Comparison of ENCODE assay signal across 9 cellular contexts in the genomic region with DNA sequence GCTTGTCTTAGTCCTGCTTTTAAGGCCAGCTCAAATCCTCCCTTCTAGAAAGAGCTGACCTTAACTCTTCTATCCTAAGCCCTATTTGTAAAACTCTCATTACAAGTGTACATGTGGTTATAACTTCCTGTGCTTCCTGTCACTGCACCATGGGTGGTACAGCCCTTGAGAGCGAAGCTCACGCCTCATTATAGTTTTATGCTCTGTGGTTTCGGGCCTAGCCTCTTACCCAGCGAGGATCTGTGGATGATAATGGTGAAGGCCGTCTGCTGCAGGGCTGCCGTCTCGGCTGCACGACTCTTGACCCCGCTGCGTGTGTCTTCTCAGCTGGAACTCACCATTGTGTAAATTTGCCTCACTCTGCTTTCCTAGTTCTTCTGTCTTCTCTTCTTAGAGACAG.
A peak's percentile ranks its signal among the peaks of the same experiment; 100 is the strongest.
DNase-seq lines count a peak whose midpoint lies in the region; ATAC-seq and TF ChIP-seq lines count a peak whose summit lies in the region.
"Had no signal": no experiment of that assay in that cellular context is flagged by ENCODE, and none has a peak within 500 bp of the region (broad histone marks: within the 10 kb centered on the region; RNA-seq: fewer than 3 reads in every experiment).

No MANE protein-coding gene starts in this region.

- H3K27ac ChIP-seq in SK-N-MC (peak overlapping the region; percentile 85), epithelial cell of prostate (peak overlapping the region; percentile 63), WERI-Rb-1 (no peak overlapping the region; the same call in 1 of the 2 replicates), substantia nigra (ENCODE audit: low read depth, low read length, poor library complexity, severe bottlenecking) (no peak overlapping the region)
- H3K27ac ChIP-seq: parathyroid adenoma had no signal

- H3K36me3 ChIP-seq in SK-N-MC (ENCODE audit: insufficient read depth, low read length) (peaks cover 68% of the 10 kb centered on the region), WERI-Rb-1 (peaks cover 64% of the 10 kb centered on the region)

- no peak for TF ChIP-seq CTCF in WERI-Rb-1 (IDR thresholded peaks at IDR 0.05; ENCODE audit: low read depth, low read length)

- H3K4me3 ChIP-seq in SK-N-MC, result peak overlapping the region; percentile 62
- no peak overlapping the region for H3K4me3 ChIP-seq in WERI-Rb-1 (ENCODE audit: low read depth, low read length)

- no peaks in the 10 kb centered on the region for H3K27me3 ChIP-seq in WERI-Rb-1 (ENCODE audit: insufficient read depth, low read depth, severe bottlenecking)

- H3K9ac ChIP-seq in SK-N-MC (ENCODE audit: insufficient read length), result no peak overlapping the region
- H3K9ac ChIP-seq: parathyroid adenoma had no signal

- ATAC-seq in HG03097 (IDR thresholded peaks at IDR 0.05; ENCODE audit: low FRiP score, unreplicated experiment) (peak; percentile 93), esophagus mucosa (no peak)

- peak; percentile 67 for DNase-seq in NK-92 treated with Interleukin-12 subunit alpha and Interleukin-12 subunit beta, amount 100 ng/mL, for 24 hours (lab: John Stamatoyannopoulos, UW)
- DNase-seq in NK-92 (lab: John Stamatoyannopoulos, UW; ENCODE audit: unreplicated experiment) (no peak), SK-N-MC (ENCODE audit: low read depth, low spot score) (peak; percentile 93), epithelial cell of prostate (ENCODE audit: low read depth, low spot score) (no peak), WERI-Rb-1 (no peak), substantia nigra (lab: John Stamatoyannopoulos, UW) (no peak)

- H3K9me3 ChIP-seq in SK-N-MC (ENCODE audit: low read depth, low read length) (no peaks in the 10 kb centered on the region), WERI-Rb-1 (ENCODE audit: severe bottlenecking) (no peaks in the 10 kb centered on the region)

Comparison
In these comparisons a context has a peak if more than half of its experiments do, and no peak if none do; other contexts are left out.
1. DNase-seq: peak in NK-92 treated with Interleukin-12 subunit alpha and Interleukin-12 subunit beta, amount 100 ng/mL, for 24 hours (single experiment) and SK-N-MC (single experiment); none in NK-92 (single experiment), epithelial cell of prostate (single experiment), WERI-Rb-1 (single experiment) and substantia nigra (0 of 49).
2. H3K27ac ChIP-seq: peak in SK-N-MC (single experiment) and epithelial cell of prostate (single experiment); none in WERI-Rb-1 (single experiment) and substantia nigra (single experiment).